Comparison of ENCODE assay signal across 13 cellular contexts in the genomic region with DNA sequence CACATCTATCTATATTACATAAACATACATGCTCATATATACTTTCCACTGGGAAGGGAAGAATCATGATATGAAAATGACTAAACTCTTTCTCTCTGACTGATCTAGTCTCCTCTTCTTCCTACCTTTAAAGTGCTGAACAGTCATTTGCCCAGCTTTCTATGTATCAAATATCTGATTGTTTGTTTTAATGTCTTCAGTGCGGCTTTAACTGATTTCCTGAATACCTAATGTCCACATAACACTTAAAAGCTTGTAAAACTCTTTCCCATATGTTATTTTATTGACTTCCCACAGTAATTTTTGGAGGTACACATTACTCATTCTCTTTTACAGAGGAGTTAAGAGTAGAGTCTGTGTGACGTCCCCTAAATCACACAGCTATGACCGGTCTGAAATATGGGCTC. TPM values are rescaled to one million over a fixed set of nuclear protein-coding genes. Genes with fewer than 3 reads are reported as not detected.
DNase-seq lines count a peak whose midpoint lies in the region; ATAC-seq, FAIRE-seq and TF ChIP-seq lines count a peak whose summit lies in the region.
"Had no signal": no experiment of that assay in that cellular context is flagged by ENCODE, and none has a peak within 500 bp of the region (broad histone marks: within the 10 kb centered on the region; RNA-seq: fewer than 3 reads in every experiment).

No MANE protein-coding gene starts in this region.

- peak overlapping the region; percentile 6 for H2AFZ ChIP-seq in keratinocyte (ENCODE audit: control insufficient read depth, low read length)

- H3K4me1 ChIP-seq in RWPE2 (ENCODE audit: insufficient read depth, poor library complexity, severe bottlenecking) (peaks cover 20% of the 10 kb centered on the region), keratinocyte (ENCODE audit: control insufficient read depth, extremely low read depth, insufficient read depth, low read length) (peaks cover 21% of the 10 kb centered on the region)

- H3K4me2 ChIP-seq in keratinocyte (ENCODE audit: control insufficient read depth, extremely low read depth, insufficient read depth, low read depth, low read length): no peak overlapping the region

- H3K9ac ChIP-seq in keratinocyte (ENCODE audit: control insufficient read depth, extremely low read depth, insufficient read depth, low read length): no peak overlapping the region

- no peaks in the 10 kb centered on the region for H4K20me1 ChIP-seq in keratinocyte (ENCODE audit: control insufficient read depth, extremely low read depth, insufficient read depth, low read length)

- H3K36me3 ChIP-seq in RWPE2 (ENCODE audit: low read depth) (no peaks in the 10 kb centered on the region), keratinocyte (ENCODE audit: control insufficient read depth in 2 of 2, extremely low read depth in 1 of 2, insufficient read depth in 2 of 2, low read length in 2 of 2) (no peaks in the 10 kb centered on the region)

- H3K27ac ChIP-seq in RWPE2 (ENCODE audit: poor library complexity, severe bottlenecking) (no peak overlapping the region), keratinocyte (ENCODE audit: control insufficient read depth, insufficient read depth, low read length) (no peak overlapping the region)

- no peaks in the 10 kb centered on the region for H3K9me1 ChIP-seq in keratinocyte (ENCODE audit: control insufficient read depth, extremely low read depth, insufficient read depth, low read length)

- ATAC-seq in GM18868 (IDR thresholded peaks at IDR 0.05; ENCODE audit: unreplicated experiment): peak; percentile 24
- ATAC-seq in RWPE2 (ENCODE audit: low read depth): peak; percentile 57; the same call in 2 of the 3 replicates
- no peak for ATAC-seq in HG03139 (IDR thresholded peaks at IDR 0.05; ENCODE audit: unreplicated experiment)
- ATAC-seq in HG02642 (IDR thresholded peaks at IDR 0.05; ENCODE audit: poor library complexity, unreplicated experiment): no peak

- H3K27me3 ChIP-seq in RWPE2 (ENCODE audit: insufficient read depth, poor library complexity, severe bottlenecking) (no peaks in the 10 kb centered on the region), keratinocyte (ENCODE audit: control insufficient read depth, extremely low read depth, insufficient read depth, low read length) (no peaks in the 10 kb centered on the region)

- no peaks in the 10 kb centered on the region for H3K79me2 ChIP-seq in keratinocyte (ENCODE audit: control insufficient read depth, insufficient read depth, low read length)

- TF ChIP-seq CTCF in RWPE2 (IDR thresholded peaks at IDR 0.05; ENCODE audit: poor library complexity, severe bottlenecking) (no peak), keratinocyte (optimal IDR thresholded peaks at IDR 0.05 in 1 of 3, IDR thresholded peaks at IDR 0.05 in 1 of 3, conservative IDR thresholded peaks at IDR 0.05 in 1 of 3; ENCODE audit: extremely low read depth in 1 of 3, insufficient read depth in 2 of 3, low read length in 3 of 3) (no peak)

- dilution Hi-C loops in keratinocyte (cut with MboI; ENCODE audit: extremely low pct_ligation_motif_present, low sequenced_read_pairs): no loop called here

- no peak overlapping the region for H3K4me3 ChIP-seq in RWPE2 (ENCODE audit: severe bottlenecking)
- no peak overlapping the region for H3K4me3 ChIP-seq in keratinocyte (ENCODE audit: control insufficient read depth in 2 of 3, extremely low read depth in 1 of 3, insufficient read depth in 2 of 3, low read depth in 1 of 3, low read length in 3 of 3)

- no peak for FAIRE-seq in keratinocyte (lab: Jason Lieb, UNC)
- FAIRE-seq: endothelial cell of umbilical vein had no signal

- H3K9me3 ChIP-seq in RWPE2 (ENCODE audit: severe bottlenecking) (no peaks in the 10 kb centered on the region), keratinocyte (ENCODE audit: control insufficient read depth, low read depth, low read length) (no peaks in the 10 kb centered on the region)

- DNase-seq in DMS 273 treated with DMSO at 0.1 percent for 48 hours (lab: John Stamatoyannopoulos, UW) (peak; percentile 35), RWPE2 (ENCODE audit: low spot score) (no peak), keratinocyte (ENCODE audit: low read depth, low spot score) (no peak), NCI-H82 (lab: John Stamatoyannopoulos, UW) (no peak)
- DNase-seq in stimulated activated CD4-positive, alpha-beta T cell treated with anti-CD3 and anti-CD28 coated beads, Interleukin-2, amount 100 ng/mL, for 24 hours: no peak
- DNase-seq: hippocampal formation, IMR-90, NCI-H1930, substantia nigra had no signal

RNA-seq across cellular contexts. Expression of a gene that starts 28.2 kb away (rescaled TPM):
- 19.2 to 29.4 TPM (median 21.0 TPM) in 3 replicates for polyA plus RNA-seq in keratinocyte
- polyA plus RNA-seq in keratinocyte (2011; ENCODE audit: low read depth): 9.9 TPM
- polyA plus RNA-seq in keratinocyte (2011; cell fraction: cytosol; rRNA removed): 13.6 and 18.2 TPM in 2 replicates
- polyA plus RNA-seq in keratinocyte (2011; cell fraction: nucleus; rRNA removed): 36.0 and 53.1 TPM in 2 replicates
- polyA plus RNA-seq in keratinocyte (2012; ENCODE audit: low replicate concordance): 11.2 and 19.7 TPM in 2 replicates
- 8.3 to 18.4 TPM (median 10.4 TPM) in 3 replicates for polyA minus RNA-seq in keratinocyte
- 10.7 TPM for polyA minus RNA-seq in keratinocyte (2011; cell fraction: cytosol; rRNA and poly(A)+ RNA removed)
- 11.5 and 14.3 TPM in 2 replicates for polyA minus RNA-seq in keratinocyte (2011; cell fraction: nucleus; rRNA and poly(A)+ RNA removed)

RNA-seq across cellular contexts. Expression of a gene that starts 33.5 kb away (rescaled TPM):
- polyA plus RNA-seq in keratinocyte: 0.05 TPM in 1 of 3 replicates, not detected in the others
- not detected for polyA plus RNA-seq in keratinocyte (2011; ENCODE audit: low read depth)
- polyA plus RNA-seq in keratinocyte (2011; cell fraction: cytosol; rRNA removed): not detected in 2 replicates
- polyA plus RNA-seq in keratinocyte (2011; cell fraction: nucleus; rRNA removed): not detected in 2 replicates
- polyA plus RNA-seq in keratinocyte (2012; ENCODE audit: low replicate concordance): not detected in 2 replicates
- polyA minus RNA-seq in keratinocyte: not detected in 3 replicates
- polyA minus RNA-seq in keratinocyte (2011; cell fraction: cytosol; rRNA and poly(A)+ RNA removed): not detected
- polyA minus RNA-seq in keratinocyte (2011; cell fraction: nucleus; rRNA and poly(A)+ RNA removed): not detected in 2 replicates
- polyA plus RNA-seq: endothelial cell of umbilical vein, IMR-90 had no signal

RNA-seq across cellular contexts. Expression of a gene that starts 42.5 kb away (rescaled TPM):
- 92.0 to 137 TPM (median 126 TPM) in 3 replicates for polyA plus RNA-seq in keratinocyte
- 57.5 TPM for polyA plus RNA-seq in keratinocyte (2011; ENCODE audit: low read depth)
- 74.2 and 135 TPM in 2 replicates for polyA plus RNA-seq in keratinocyte (2011; cell fraction: cytosol; rRNA removed)
- 179 and 238 TPM in 2 replicates for polyA plus RNA-seq in keratinocyte (2011; cell fraction: nucleus; rRNA removed)
- 39.4 and 160 TPM in 2 replicates for polyA plus RNA-seq in keratinocyte (2012; ENCODE audit: low replicate concordance)
- 61.0 to 132 TPM (median 88.0 TPM) in 3 replicates for polyA minus RNA-seq in keratinocyte
- 47.4 TPM for polyA minus RNA-seq in keratinocyte (2011; cell fraction: cytosol; rRNA and poly(A)+ RNA removed)
- 37.5 and 80.5 TPM in 2 replicates for polyA minus RNA-seq in keratinocyte (2011; cell fraction: nucleus; rRNA and poly(A)+ RNA removed)

Comparison
In these comparisons a context has a peak if more than half of its experiments do, and no peak if none do; other contexts are left out.
1. ATAC-seq: peak in GM18868 (single experiment) and RWPE2 (single experiment); none in HG03139 (single experiment) and HG02642 (single experiment).